In genomic region chr17:72590382-72590781, GRCh38 we compare ENCODE assay signal across 9 cellular contexts.
DNase-seq lines count a peak whose midpoint lies in the region; ATAC-seq, FAIRE-seq and TF ChIP-seq lines count a peak whose summit lies in the region.
"Had no signal": no experiment of that assay in that cellular context is flagged by ENCODE, and none has a peak within 500 bp of the region (broad histone marks: within the 10 kb centered on the region; RNA-seq: fewer than 3 reads in every experiment).

No MANE protein-coding gene starts in this region.

- H3K9me3 Mint-ChIP-seq in activated naive CD8-positive, alpha-beta T cell (ENCODE audit: low read depth) = no peaks in the 10 kb centered on the region
- H3K9me3 Mint-ChIP-seq in activated naive CD8-positive, alpha-beta T cell treated with anti-CD3 and anti-CD28 coated beads for 36 hours = no peaks in the 10 kb centered on the region
- H3K9me3 Mint-ChIP-seq in T-cell = no peaks in the 10 kb centered on the region
- H3K9me3 Mint-ChIP-seq in natural killer cell = no peaks in the 10 kb centered on the region

- peaks cover 25% of the 10 kb centered on the region for H3K27me3 ChIP-seq in transverse colon

- H3K4me3 ChIP-seq in foreskin fibroblast (ENCODE audit: low read depth in 1 of 2, low read length in 2 of 2) (peak overlapping the region; percentile 66 to 91), transverse colon (peak overlapping the region in 3 of 4 donors; percentile 61 to 76 (median 71))

- POLR2A ChIA-PET in T-cell (lab: Charles Lee) = no interaction called here

- H3K9me3 ChIP-seq in transverse colon = no peaks in the 10 kb centered on the region

- H3K4me3 Mint-ChIP-seq in activated naive CD8-positive, alpha-beta T cell = peak overlapping the region; percentile 36
- H3K4me3 Mint-ChIP-seq in activated naive CD8-positive, alpha-beta T cell treated with anti-CD3 and anti-CD28 coated beads for 36 hours = no peak overlapping the region
- H3K4me3 Mint-ChIP-seq in T-cell (peak overlapping the region in 2 of 3 donors; percentile 85 to 88), natural killer cell (no peak overlapping the region)

- peaks cover 25% of the 10 kb centered on the region for H3K27me3 Mint-ChIP-seq in activated naive CD8-positive, alpha-beta T cell
- peaks cover 79% of the 10 kb centered on the region for H3K27me3 Mint-ChIP-seq in activated naive CD8-positive, alpha-beta T cell treated with anti-CD3 and anti-CD28 coated beads for 36 hours
- H3K27me3 Mint-ChIP-seq in T-cell (peaks cover 33 to 37% of the 10 kb centered on the region in 2 donors), natural killer cell (ENCODE audit: low read depth in 2 of 2) (peaks cover 37 to 52% of the 10 kb centered on the region in 2 donors)

- no peaks in the 10 kb centered on the region for H3K36me3 Mint-ChIP-seq in activated naive CD8-positive, alpha-beta T cell
- no peaks in the 10 kb centered on the region for H3K36me3 Mint-ChIP-seq in activated naive CD8-positive, alpha-beta T cell treated with anti-CD3 and anti-CD28 coated beads for 36 hours
- H3K36me3 Mint-ChIP-seq in T-cell (no peaks in the 10 kb centered on the region), natural killer cell (no peaks in the 10 kb centered on the region)

- H3K4me1 ChIP-seq in transverse colon = peaks cover 0 to 23% (median 17%) of the 10 kb centered on the region in 4 donors

- no peaks in the 10 kb centered on the region for H3K36me3 ChIP-seq in transverse colon

- CTCF ChIA-PET in T-cell (lab: Charles Lee) = no interaction called here

- 28 to 60% methylated on average over 3 of the region's 3 CpGs for WGBS in transverse colon (ENCODE audit: low coverage in 1 of 2), 2 donors

- H3K27ac Mint-ChIP-seq in activated naive CD8-positive, alpha-beta T cell = no peak overlapping the region
- no peak overlapping the region for H3K27ac Mint-ChIP-seq in activated naive CD8-positive, alpha-beta T cell treated with anti-CD3 and anti-CD28 coated beads for 36 hours
- H3K27ac Mint-ChIP-seq in T-cell (peak overlapping the region in 1 of 2 donors; percentile 15), natural killer cell (no peak overlapping the region)

- in situ Hi-C loops in transverse colon (cut with MboI; ENCODE audit: low pct_ligation_motif_present in 1 of 4, low pct_unique_long_range_greater_than_20kb in 1 of 4, low sequenced_read_pairs in 3 of 4) = no loop called here

- no peak for TF ChIP-seq POLR2A in transverse colon (IDR thresholded peaks at IDR 0.05)

- intact Hi-C loops in transverse colon (cut with DNase I; ENCODE audit: low total_unique reads) (no loop called here), natural killer cell (cut with micrococcal nuclease) (no loop called here)

- peaks cover 31% of the 10 kb centered on the region for H3K4me1 Mint-ChIP-seq in activated naive CD8-positive, alpha-beta T cell (ENCODE audit: low read depth)
- peaks cover 18% of the 10 kb centered on the region for H3K4me1 Mint-ChIP-seq in activated naive CD8-positive, alpha-beta T cell treated with anti-CD3 and anti-CD28 coated beads for 36 hours
- H3K4me1 Mint-ChIP-seq in T-cell = peaks cover 28 to 49% (median 33%) of the 10 kb centered on the region in 3 donors
- peaks cover 6 to 16% of the 10 kb centered on the region in 2 donors for H3K4me1 Mint-ChIP-seq in natural killer cell

- ATAC-seq in T-cell (replicated peaks in 1 of 4) = no peak
- no peak for ATAC-seq in natural killer cell

- H3K27ac ChIP-seq in transverse colon = peak overlapping the region; percentile 75 to 90 (median 84)

- FAIRE-seq in GM19239 (lab: Jason Lieb, UNC) = no peak

- no peak for DNase-seq in activated naive CD8-positive, alpha-beta T cell treated with anti-CD3 and anti-CD28 coated beads for 36 hours
- DNase-seq in T-cell (no peak), foreskin fibroblast (peak; percentile 71 to 86), transverse colon (no peak), GM19239 (ENCODE audit: insufficient read length, low spot score) (no peak), OCI-M1 (lab: John Stamatoyannopoulos, UW) (no peak), natural killer cell (no peak)
- DNase-seq: DMS153 had no signal

- TF ChIP-seq CTCF in foreskin fibroblast (IDR thresholded peaks at IDR 0.05; ENCODE audit: low read depth, low read length) = no peak
- TF ChIP-seq CTCF in transverse colon (IDR thresholded peaks at IDR 0.05) = no peak
- TF ChIP-seq CTCF in natural killer cell (IDR thresholded peaks at IDR 0.05) = no peak

- no peak for TF ChIP-seq EP300 in transverse colon (IDR thresholded peaks at IDR 0.05; ENCODE audit: low read depth)

Comparison
In these comparisons a context has a peak if more than half of its experiments do, and no peak if none do; other contexts are left out.
1. H3K4me3 Mint-ChIP-seq: peak in activated naive CD8-positive, alpha-beta T cell (single experiment) and T-cell (2 of 3); none in activated naive CD8-positive, alpha-beta T cell treated with anti-CD3 and anti-CD28 coated beads for 36 hours (single experiment) and natural killer cell (single experiment).
2. DNase-seq: peak in foreskin fibroblast (2 of 2); none in activated naive CD8-positive, alpha-beta T cell treated with anti-CD3 and anti-CD28 coated beads for 36 hours (single experiment), T-cell (0 of 34), transverse colon (single experiment), GM19239 (single experiment), OCI-M1 (single experiment) and natural killer cell (single experiment).